In the genomic region with DNA sequence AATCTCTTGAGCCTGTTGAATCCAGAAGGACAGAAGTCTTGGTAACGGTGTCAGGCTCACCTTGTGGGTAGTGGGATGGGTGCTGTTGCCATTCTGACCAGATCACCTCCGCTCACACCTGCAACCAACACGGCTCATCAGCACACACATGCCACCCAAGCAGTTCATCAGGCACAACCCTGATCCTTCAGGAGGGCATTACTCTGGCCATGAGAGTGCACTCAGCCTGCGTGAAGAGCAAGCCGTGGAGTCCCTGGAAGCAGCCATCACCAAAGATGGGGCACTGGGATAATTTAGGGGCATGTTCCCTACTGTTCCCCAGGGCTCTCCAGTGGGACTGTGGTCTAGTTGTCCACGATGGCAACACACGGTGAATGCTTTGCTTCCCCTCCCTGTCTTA, we compare ENCODE assay signal across 1 cellular context.
TF ChIP-seq lines count a peak whose summit lies in the region.

No MANE protein-coding gene starts in this region.

TF ChIP-seq in SK-N-SH treated with all-trans-retinoic acid at 6 μM for 48 hours, 23 proteins besides CTCF, POLR2A, EP300 and RAD21 (continued from another document):
- TF ChIP-seq OSR1 (CRISPR knock-in tag; IDR thresholded peaks at IDR 0.05) (no peak), SNAI2 (CRISPR knock-in tag; IDR thresholded peaks at IDR 0.05) (no peak), ZNF8 (CRISPR knock-in tag; IDR thresholded peaks at IDR 0.05) (no peak), ZNF70 (CRISPR knock-in tag; IDR thresholded peaks at IDR 0.05) (no peak)
- TF ChIP-seq, protein P1, sequence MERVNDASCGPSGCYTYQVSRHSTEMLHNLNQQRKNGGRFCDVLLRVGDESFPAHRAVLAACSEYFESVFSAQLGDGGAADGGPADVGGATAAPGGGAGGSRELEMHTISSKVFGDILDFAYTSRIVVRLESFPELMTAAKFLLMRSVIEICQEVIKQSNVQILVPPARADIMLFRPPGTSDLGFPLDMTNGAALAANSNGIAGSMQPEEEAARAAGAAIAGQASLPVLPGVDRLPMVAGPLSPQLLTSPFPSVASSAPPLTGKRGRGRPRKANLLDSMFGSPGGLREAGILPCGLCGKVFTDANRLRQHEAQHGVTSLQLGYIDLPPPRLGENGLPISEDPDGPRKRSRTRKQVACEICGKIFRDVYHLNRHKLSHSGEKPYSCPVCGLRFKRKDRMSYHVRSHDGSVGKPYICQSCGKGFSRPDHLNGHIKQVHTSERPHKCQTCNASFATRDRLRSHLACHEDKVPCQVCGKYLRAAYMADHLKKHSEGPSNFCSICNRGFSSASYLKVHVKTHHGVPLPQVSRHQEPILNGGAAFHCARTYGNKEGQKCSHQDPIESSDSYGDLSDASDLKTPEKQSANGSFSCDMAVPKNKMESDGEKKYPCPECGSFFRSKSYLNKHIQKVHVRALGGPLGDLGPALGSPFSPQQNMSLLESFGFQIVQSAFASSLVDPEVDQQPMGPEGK (CRISPR knock-in tag; IDR thresholded peaks at IDR 0.05; ENCODE audit: borderline replicate concordance) = no peak
